Comparison of ENCODE assay signal across 10 cellular contexts in the genomic region with DNA sequence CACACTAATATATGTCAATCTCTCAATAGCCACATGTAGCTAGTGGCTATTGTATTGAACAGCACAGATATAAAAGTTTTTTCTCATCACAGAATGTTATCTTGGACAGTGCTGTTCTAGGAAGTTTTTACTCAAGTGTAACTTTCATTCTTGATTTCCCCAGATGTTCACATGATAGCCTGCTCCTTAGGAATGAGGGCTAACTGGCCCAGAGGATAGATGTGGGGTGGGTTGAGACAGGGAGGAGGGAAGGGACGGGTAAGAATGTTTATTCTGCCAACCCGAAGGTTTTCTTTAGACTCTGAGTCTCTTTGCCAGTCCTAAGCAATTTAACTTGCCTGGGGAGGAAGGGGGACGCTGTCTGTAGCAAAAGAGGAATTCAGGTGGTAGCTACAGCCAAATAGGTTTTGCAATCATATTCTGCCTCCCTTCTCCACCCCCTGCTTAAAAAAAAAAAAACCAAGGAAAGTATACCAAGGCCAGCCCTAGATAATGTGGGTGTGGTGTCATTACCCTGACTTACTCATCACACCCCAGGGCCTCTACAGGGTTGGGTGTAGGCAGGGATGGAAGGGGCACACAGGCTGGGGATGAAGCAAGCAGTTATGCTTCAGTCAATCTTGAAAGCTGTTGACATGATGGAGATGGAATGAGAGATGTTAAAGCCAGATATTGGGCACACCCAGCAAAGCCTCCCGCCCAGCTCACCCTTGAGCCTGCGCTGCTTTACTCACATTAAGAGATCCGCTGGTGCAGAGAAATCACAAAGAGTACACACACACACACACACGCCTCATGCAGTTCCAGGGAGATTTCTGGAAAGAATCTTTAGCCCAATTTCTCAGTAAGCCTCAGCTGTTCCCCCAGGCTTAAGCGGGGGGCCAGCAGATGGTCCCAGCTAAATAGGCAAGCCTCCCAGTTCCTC. TPM values are rescaled to one million over a fixed set of nuclear protein-coding genes. Genes with fewer than 3 reads are reported as not detected.
DNase-seq lines count a peak whose midpoint lies in the region; ATAC-seq, FAIRE-seq and TF ChIP-seq lines count a peak whose summit lies in the region.
"Had no signal": no experiment of that assay in that cellular context is flagged by ENCODE, and none has a peak within 500 bp of the region (broad histone marks: within the 10 kb centered on the region; RNA-seq: fewer than 3 reads in every experiment).

No MANE protein-coding gene starts in this region.

- H3K9ac ChIP-seq in astrocyte (ENCODE audit: low read length) = peak overlapping the region; percentile 37

- TF ChIP-seq CTCF in astrocyte (IDR thresholded peaks at IDR 0.05; ENCODE audit: insufficient read depth, low read depth, low read length) = no peak

- H3K4me2 ChIP-seq in astrocyte (ENCODE audit: low read length) = peak overlapping the region; percentile 53

- peaks cover 7% of the 10 kb centered on the region for H3K27me3 Mint-ChIP-seq in astrocyte (ENCODE audit: low read depth, unreplicated experiment)

- WGBS in aorta, 2 donors = 51% methylated on average over 8 of the region's 8 CpGs

- intact Hi-C loops in Right ventricle myocardium inferior (cut with DNase I) = no loop called here
- intact Hi-C loops in cardiac septum (cut with DNase I) = no loop called here
- intact Hi-C loops in left colon (cut with DNase I, micrococcal nuclease) = no loop called here
- intact Hi-C loops in aorta (cut with DNase I) = loop anchor here in 1 of 2 donors (1.0 to 10.0 kb wide), 2 partner anchors 20 to 51 kb away; no protein-coding TSS in a partner anchor

- H3K36me3 ChIP-seq in astrocyte (ENCODE audit: insufficient read depth, low read length) = no peaks in the 10 kb centered on the region
- no peaks in the 10 kb centered on the region for H3K36me3 ChIP-seq in aorta (ENCODE audit: control insufficient read depth in 1 of 2, insufficient read depth in 2 of 2, low read length in 1 of 2)

- no peaks in the 10 kb centered on the region for H4K20me1 ChIP-seq in astrocyte (ENCODE audit: insufficient read depth, low read length)

- H3K27me3 ChIP-seq in astrocyte (ENCODE audit: insufficient read depth, low read length) (no peaks in the 10 kb centered on the region), aorta (ENCODE audit: control insufficient read depth in 1 of 2, insufficient read depth in 2 of 2, low read length in 1 of 2) (no peaks in the 10 kb centered on the region)

- DNase-seq in Right ventricle myocardium inferior (ENCODE audit: missing footprints) (no peak), cardiac septum (ENCODE audit: low spot score) (no peak), astrocyte (ENCODE audit: low read depth) (peak; percentile 78), left colon (peak; percentile 61 to 83), aorta (peak in 1 of 2 donors; percentile 52)

- no peaks in the 10 kb centered on the region for H3K36me3 Mint-ChIP-seq in astrocyte (ENCODE audit: low read depth, unreplicated experiment)
- H3K36me3 Mint-ChIP-seq: IgD-negative memory B cell had no signal

- peak overlapping the region; percentile 70 for H3K27ac Mint-ChIP-seq in astrocyte (ENCODE audit: unreplicated experiment)
- H3K27ac Mint-ChIP-seq: IgD-negative memory B cell had no signal

- peaks cover 44% of the 10 kb centered on the region for H3K4me1 Mint-ChIP-seq in astrocyte (ENCODE audit: low read depth, unreplicated experiment)

- no peak overlapping the region for H3K4me3 Mint-ChIP-seq in astrocyte (ENCODE audit: unreplicated experiment)
- H3K4me3 Mint-ChIP-seq: IgD-negative memory B cell had no signal

- no peak overlapping the region for H2AFZ ChIP-seq in astrocyte (ENCODE audit: low read depth, low read length)

- H3K9me3 ChIP-seq in astrocyte (ENCODE audit: insufficient read depth, low read depth, low read length) (no peaks in the 10 kb centered on the region), aorta (ENCODE audit: control insufficient read depth, low read length) (no peaks in the 10 kb centered on the region)

- H3K27ac ChIP-seq in astrocyte (ENCODE audit: low read depth, low read length) = no peak overlapping the region
- H3K27ac ChIP-seq in aorta (ENCODE audit: low read depth in 1 of 2, low read length in 2 of 2) = no peak overlapping the region

- FAIRE-seq in astrocyte (lab: Jason Lieb, UNC) = no peak
- FAIRE-seq: colon had no signal

- H3K4me1 ChIP-seq in astrocyte (ENCODE audit: insufficient read depth, low read length) (peaks cover 22% of the 10 kb centered on the region), aorta (ENCODE audit: control insufficient read depth in 1 of 2, insufficient read depth in 2 of 2, low read length in 2 of 2) (no peaks in the 10 kb centered on the region)

- no peak overlapping the region for H3K4me3 ChIP-seq in astrocyte (ENCODE audit: insufficient read depth, low read depth, low read length)
- H3K4me3 ChIP-seq in aorta (ENCODE audit: low read length in 2 of 2) = no peak overlapping the region

- H3K79me2 ChIP-seq in astrocyte (ENCODE audit: insufficient read depth, low read length) = no peaks in the 10 kb centered on the region

- ATAC-seq in Right ventricle myocardium inferior = peak; percentile 90
- ATAC-seq in left colon = peak; percentile 88
- peak; percentile 84 for ATAC-seq in aorta (ENCODE audit: low FRiP score)
- no peak for ATAC-seq in GM19463 (IDR thresholded peaks at IDR 0.05; ENCODE audit: unreplicated experiment)
- no peak for ATAC-seq in HG03469 (IDR thresholded peaks at IDR 0.05; ENCODE audit: unreplicated experiment)
- no peak for ATAC-seq in GM21529 (IDR thresholded peaks at IDR 0.05; ENCODE audit: unreplicated experiment)

- H3K9me3 Mint-ChIP-seq in astrocyte (ENCODE audit: unreplicated experiment) = no peaks in the 10 kb centered on the region

RNA-seq across cellular contexts. Expression of a gene that starts 59.9 kb away (rescaled TPM):
- 15.3 TPM for total RNA-seq in Right ventricle myocardium inferior
- 23.8 TPM for total RNA-seq in cardiac septum
- total RNA-seq in astrocyte = 16.3 and 17.7 TPM in 2 replicates
- 100 to 1,000 TPM in 1 of 2 donors, 10 to 100 TPM in 1; 89.3 to 103 TPM for total RNA-seq in left colon
- total RNA-seq in aorta = 10 to 100 TPM; 33.3 to 37.3 TPM
- polyA plus RNA-seq in aorta = 10 to 100 TPM in 1 of 2 donors, 1 to 10 TPM in 1; 2.9 to 26.7 TPM

Comparison
In these comparisons a context has a peak if more than half of its experiments do, and no peak if none do; other contexts are left out.
1. ATAC-seq: peak in Right ventricle myocardium inferior (single experiment), left colon (single experiment) and aorta (single experiment); none in GM19463 (single experiment), HG03469 (single experiment) and GM21529 (single experiment).
2. DNase-seq: peak in astrocyte (single experiment) and left colon (2 of 2); none in Right ventricle myocardium inferior (single experiment) and cardiac septum (single experiment).